Comparison of ENCODE assay signal across 20 cellular contexts in genomic region chr3:129629011-129629410, GRCh38. TPM values are rescaled to one million over a fixed set of nuclear protein-coding genes. Genes with fewer than 3 reads are reported as not detected.
DNase-seq lines count a peak whose midpoint lies in the region; ATAC-seq and TF ChIP-seq lines count a peak whose summit lies in the region.
"Had no signal": no experiment of that assay in that cellular context is flagged by ENCODE, and none has a peak within 500 bp of the region (broad histone marks: within the 10 kb centered on the region; RNA-seq: fewer than 3 reads in every experiment).

No MANE protein-coding gene starts in this region.

- POLR2A ChIA-PET in SK-N-SH (lab: Yijun Ruan, JAX), result no interaction called here

- no peak for TF ChIP-seq EP300 in SK-N-SH (IDR thresholded peaks at IDR 0.05; ENCODE audit: borderline replicate concordance in 1 of 2, low read depth in 1 of 2, low read length in 1 of 2)

- no peaks in the 10 kb centered on the region for H3K9me2 ChIP-seq in SK-N-SH

- H3K9me3 ChIP-seq in SK-N-SH (no peaks in the 10 kb centered on the region), adipocyte (ENCODE audit: control insufficient read depth, low read length) (no peaks in the 10 kb centered on the region), mesenchymal stem cell (ENCODE audit: control insufficient read depth, low read length) (no peaks in the 10 kb centered on the region), vagina (no peaks in the 10 kb centered on the region)

- no peak for TF ChIP-seq RAD21 in SK-N-SH (IDR thresholded peaks at IDR 0.05; ENCODE audit: low read length)

- H2BK5ac ChIP-seq in mesenchymal stem cell (ENCODE audit: low read depth, low read length, poor library complexity, severe bottlenecking), result no peak overlapping the region

- H2AFZ ChIP-seq in SK-N-SH (ENCODE audit: low read depth) (no peak overlapping the region), mesenchymal stem cell (ENCODE audit: low read depth, low read length) (no peak overlapping the region)

- H3K9ac ChIP-seq in SK-N-SH (no peak overlapping the region), adipocyte (ENCODE audit: low read length) (peak overlapping the region; percentile 35), mesenchymal stem cell (ENCODE audit: low read length) (peak overlapping the region; percentile 28)

- peaks cover 0 to 8% of the 10 kb centered on the region in 2 donors for H3K27me3 Mint-ChIP-seq in stimulated activated naive B cell treated with anti-CD40 and anti-IgM and Interleukin-4, amounts not matched to agents 10 μg/mL and 1 μg/mL and 100 μg/mL, for 72 hours
- H3K27me3 Mint-ChIP-seq: CD4-positive, alpha-beta memory T cell had no signal

- peaks cover 10 to 19% of the 10 kb centered on the region in 2 donors for H3K4me1 Mint-ChIP-seq in stimulated activated naive B cell treated with anti-CD40 and anti-IgM and Interleukin-4, amounts not matched to agents 10 μg/mL and 1 μg/mL and 100 μg/mL, for 72 hours

- no peak overlapping the region for H3K18ac ChIP-seq in mesenchymal stem cell (ENCODE audit: low read depth in 1 of 2, low read length in 2 of 2)

- H3K4me3 Mint-ChIP-seq in stimulated activated naive B cell treated with anti-CD40 and anti-IgM and Interleukin-4, amounts not matched to agents 10 μg/mL and 1 μg/mL and 100 μg/mL, for 72 hours, result no peak overlapping the region
- H3K4me3 Mint-ChIP-seq: HFFc6 had no signal

- ATAC-seq in SK-N-SH treated with all-trans-retinoic acid at 6 μM for 48 hours, result no peak
- no peak for ATAC-seq in stimulated activated naive B cell treated with anti-CD40 and anti-IgM and Interleukin-4, amounts not matched to agents 10 μg/mL and 1 μg/mL and 100 μg/mL, for 72 hours (replicated peaks)
- ATAC-seq in sciatic nerve, result no peak
- ATAC-seq: HepG2 had no signal

- H3K79me2 ChIP-seq in SK-N-SH (ENCODE audit: insufficient read depth), result no peaks in the 10 kb centered on the region

- H2BK15ac ChIP-seq in mesenchymal stem cell (ENCODE audit: low read depth, poor library complexity, severe bottlenecking), result no peak overlapping the region

- 60% methylated on average over 5 of the region's 6 CpGs for WGBS in SK-N-SH (ENCODE audit: low lambda C conversion rate)
- WGBS in mesenchymal stem cell, result 91% methylated on average over 5 of the region's 6 CpGs

- no peaks in the 10 kb centered on the region for H3F3A ChIP-seq in SK-N-SH (replicated peaks; ENCODE audit: insufficient read depth)

- CTCF ChIA-PET in SK-N-SH (lab: Yijun Ruan, JAX), result interaction anchor here (0.8 to 3.5 kb wide), 10 partner anchors 11 to 313 kb away, joined by 3 to 15 read pairs (median 7); no protein-coding TSS in a partner anchor

- H2BK12ac ChIP-seq in mesenchymal stem cell (ENCODE audit: low read length in 2 of 2), result no peak overlapping the region

- H3K79me1 ChIP-seq in mesenchymal stem cell (replicated peaks; ENCODE audit: low read length, poor library complexity, severe bottlenecking), result no peaks in the 10 kb centered on the region

- H3K23ac ChIP-seq in mesenchymal stem cell (ENCODE audit: low read length in 2 of 2), result no peak overlapping the region

- no peaks in the 10 kb centered on the region for H3K36me3 ChIP-seq in SK-N-SH (replicated peaks in 1 of 2; ENCODE audit: control insufficient read depth in 1 of 2, insufficient read depth in 2 of 2, low read length in 1 of 2)
- H3K36me3 ChIP-seq in adipocyte (ENCODE audit: control insufficient read depth, insufficient read depth, low read length, severe bottlenecking), result no peaks in the 10 kb centered on the region
- H3K36me3 ChIP-seq in mesenchymal stem cell (ENCODE audit: control insufficient read depth in 1 of 2, insufficient read depth in 2 of 2, low read depth in 1 of 2, low read length in 2 of 2), result no peaks in the 10 kb centered on the region
- no peaks in the 10 kb centered on the region for H3K36me3 ChIP-seq in vagina

- H3K14ac ChIP-seq in mesenchymal stem cell (ENCODE audit: low read length in 2 of 2), result no peak overlapping the region

- H4K8ac ChIP-seq in mesenchymal stem cell (ENCODE audit: low read length), result no peak overlapping the region

- no peaks in the 10 kb centered on the region for H3K9me3 Mint-ChIP-seq in stimulated activated naive B cell treated with anti-CD40 and anti-IgM and Interleukin-4, amounts not matched to agents 10 μg/mL and 1 μg/mL and 100 μg/mL, for 72 hours
- H3K9me3 Mint-ChIP-seq: CD4-positive, alpha-beta memory T cell; HFFc6 had no signal

- H2AK5ac ChIP-seq in mesenchymal stem cell (ENCODE audit: low read length, severe bottlenecking), result peak overlapping the region; percentile 8

- H3K27ac ChIP-seq in SK-N-SH (ENCODE audit: low read depth in 2 of 2, low read length in 1 of 2) (no peak overlapping the region), mesenchymal stem cell (ENCODE audit: low read length, poor library complexity, severe bottlenecking) (no peak overlapping the region), vagina (peak overlapping the region; percentile 93)
- H3K27ac ChIP-seq: 22Rv1 had no signal

- DNase-seq in SK-N-SH (peak; percentile 19), adipocyte (ENCODE audit: low read depth) (no peak), mesenchymal stem cell (no peak), vagina (ENCODE audit: extremely low spot score in 2 of 2) (no peak), CD1c-positive myeloid dendritic cell (ENCODE audit: extremely low spot score) (no peak), sciatic nerve (ENCODE audit: low spot score) (no peak)
- no peak for DNase-seq in stimulated activated naive B cell treated with anti-CD40 and anti-IgM and Interleukin-4, amounts not matched to agents 10 μg/mL and 1 μg/mL and 100 μg/mL, for 72 hours
- DNase-seq: CD4-positive, alpha-beta memory T cell; GF-D8; H7; HFFc6; KBM-7; NCI-H1105 treated with DMSO at 0.1 percent for 48 hours; NCI-H1694; NCI-H510A; NCI-H774; OCI-M1 had no signal

- H3K27me3 ChIP-seq in SK-N-SH (ENCODE audit: insufficient read depth) (no peaks in the 10 kb centered on the region), adipocyte (replicated peaks; ENCODE audit: control insufficient read depth, insufficient read depth, low read length) (no peaks in the 10 kb centered on the region), mesenchymal stem cell (ENCODE audit: control insufficient read depth in 1 of 2, insufficient read depth in 1 of 2, low read length in 2 of 2) (no peaks in the 10 kb centered on the region), vagina (no peaks in the 10 kb centered on the region)

- no peak for TF ChIP-seq POLR2A in vagina (IDR thresholded peaks at IDR 0.05)

- no peak overlapping the region for H3K4ac ChIP-seq in mesenchymal stem cell (ENCODE audit: low read depth in 1 of 2, low read length in 2 of 2)

- H3K27ac Mint-ChIP-seq in stimulated activated naive B cell treated with anti-CD40 and anti-IgM and Interleukin-4, amounts not matched to agents 10 μg/mL and 1 μg/mL and 100 μg/mL, for 72 hours, result no peak overlapping the region

- no peaks in the 10 kb centered on the region for H4K20me1 ChIP-seq in SK-N-SH (ENCODE audit: insufficient read depth)

- intact Hi-C loops in vagina (cut with DNase I), result loop anchor here (10.0 kb wide), 1 partner anchor 196 kb away; no protein-coding TSS in a partner anchor
- intact Hi-C loops in sciatic nerve (cut with DNase I), result no loop called here

- H3K4me1 ChIP-seq in SK-N-SH (ENCODE audit: control insufficient read depth in 1 of 2, insufficient read depth in 2 of 2, low read depth in 1 of 2, low read length in 1 of 2) (no peaks in the 10 kb centered on the region; a peak in 1 of 4 replicates), adipocyte (ENCODE audit: control insufficient read depth, insufficient read depth, low read length) (peaks cover 39% of the 10 kb centered on the region), mesenchymal stem cell (ENCODE audit: control insufficient read depth, insufficient read depth, low read depth, low read length) (peaks cover 28% of the 10 kb centered on the region), vagina (peaks cover 51% of the 10 kb centered on the region)

- TF ChIP-seq CTCF in SK-N-SH (IDR thresholded peaks at IDR 0.05), result no peak
- TF ChIP-seq CTCF in vagina (IDR thresholded peaks at IDR 0.05), result no peak

- H3K4me2 ChIP-seq in SK-N-SH (no peak overlapping the region), mesenchymal stem cell (ENCODE audit: low read length, poor library complexity, severe bottlenecking) (no peak overlapping the region)

- H3K4me3 ChIP-seq in SK-N-SH (ENCODE audit: low read depth in 2 of 2, low read length in 1 of 2), result no peak overlapping the region
- H3K4me3 ChIP-seq in adipocyte (ENCODE audit: low read length), result no peak overlapping the region
- no peak overlapping the region for H3K4me3 ChIP-seq in mesenchymal stem cell (ENCODE audit: insufficient read depth in 1 of 2, low read depth in 1 of 2, low read length in 2 of 2)
- H3K4me3 ChIP-seq in vagina, result no peak overlapping the region

- no peak overlapping the region for H2BK120ac ChIP-seq in mesenchymal stem cell (ENCODE audit: low read depth, low read length)

- no peak overlapping the region for H4K91ac ChIP-seq in mesenchymal stem cell (ENCODE audit: low read length)

- H3K36me3 Mint-ChIP-seq in stimulated activated naive B cell treated with anti-CD40 and anti-IgM and Interleukin-4, amounts not matched to agents 10 μg/mL and 1 μg/mL and 100 μg/mL, for 72 hours, result no peaks in the 10 kb centered on the region
- H3K36me3 Mint-ChIP-seq: CD4-positive, alpha-beta memory T cell had no signal

TF ChIP-seq in SK-N-SH, 30 proteins besides CTCF, POLR2A, EP300 and RAD21 (continues in another document):
- TF ChIP-seq POLR2AphosphoS5 (IDR thresholded peaks at IDR 0.05; ENCODE audit: low read depth, low read length), result no peak

TF ChIP-seq in SK-N-SH treated with all-trans-retinoic acid at 6 μM for 48 hours, 23 proteins besides CTCF, POLR2A, EP300 and RAD21 (continues in another document):
- TF ChIP-seq POU6F1 (CRISPR knock-in tag; IDR thresholded peaks at IDR 0.05; ENCODE audit: borderline replicate concordance, low read depth), result no peak

RNA-seq across cellular contexts. Expression of gene PLXND1, which starts 22.5 kb away (rescaled TPM):
- 43.0 and 53.5 TPM in 2 replicates for polyA plus RNA-seq in SK-N-SH (2012; rRNA removed)
- polyA plus RNA-seq in SK-N-SH (2012; cell fraction: cytosol; rRNA removed), result 26.5 and 37.7 TPM in 2 replicates
- 122 and 155 TPM in 2 replicates for polyA plus RNA-seq in SK-N-SH (2012; cell fraction: nucleus; rRNA removed)
- polyA plus RNA-seq in mesenchymal stem cell (2013, experiment 1 of 2), result 288 TPM
- polyA plus RNA-seq in mesenchymal stem cell (2013, experiment 2 of 2), result 288 TPM
- total RNA-seq in vagina (96.5 TPM), sciatic nerve (319 TPM)
